In the genomic region with DNA sequence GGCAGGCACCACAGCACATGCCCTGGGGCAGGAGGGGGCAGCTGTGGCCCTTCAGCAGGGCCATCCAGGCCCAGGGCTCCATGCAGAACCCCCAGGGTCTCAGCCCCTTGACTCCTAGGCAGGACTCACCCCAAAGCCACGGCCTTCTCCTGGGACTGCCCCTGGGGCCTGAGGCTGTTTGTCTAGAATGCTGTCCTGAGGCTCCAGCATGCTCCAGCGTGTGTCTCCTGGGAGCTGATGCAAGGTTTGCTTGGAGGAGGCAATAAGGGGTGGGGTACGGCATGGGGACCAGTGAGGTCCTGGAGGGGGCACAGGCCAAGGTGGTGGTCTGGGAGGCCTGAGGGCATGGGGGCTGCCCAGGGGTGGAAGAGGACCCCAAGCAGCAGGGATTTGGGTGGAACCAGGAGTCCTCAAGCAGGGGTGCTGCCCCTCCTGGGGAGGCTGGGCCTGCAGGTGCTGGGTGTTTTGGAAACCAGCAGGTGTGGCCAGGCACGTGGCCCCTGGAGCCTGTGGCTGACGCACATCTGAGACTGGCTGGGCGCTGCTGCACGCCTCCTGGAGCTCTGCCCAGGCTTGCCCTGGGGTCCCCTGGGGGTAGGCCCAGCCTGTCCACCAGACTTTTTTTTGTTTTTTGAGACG, we compare ENCODE assay signal across 9 cellular contexts. TPM values are rescaled to one million over a fixed set of nuclear protein-coding genes. Genes with fewer than 3 reads are reported as not detected.
A peak's percentile ranks its signal among the peaks of the same experiment; 100 is the strongest.
DNase-seq lines count a peak whose midpoint lies in the region; ATAC-seq and TF ChIP-seq lines count a peak whose summit lies in the region.
"Had no signal": no experiment of that assay in that cellular context is flagged by ENCODE, and none has a peak within 500 bp of the region (broad histone marks: within the 10 kb centered on the region; RNA-seq: fewer than 3 reads in every experiment).

No MANE protein-coding gene starts in this region.

- POLR2A ChIA-PET in WTC11 (lab: Charles Lee), result no interaction called here

- no peak overlapping the region for H3K27ac Mint-ChIP-seq in WTC11
- no peak overlapping the region for H3K27ac Mint-ChIP-seq in natural killer cell

- intact Hi-C loops in natural killer cell (cut with micrococcal nuclease), result loop anchor here (5.0 kb wide), 1 partner anchor 50 kb away; no protein-coding TSS in a partner anchor

- ATAC-seq in HG03139 (IDR thresholded peaks at IDR 0.05; ENCODE audit: unreplicated experiment) (peak; percentile 32), WTC11 (no peak), natural killer cell (no peak), HG03159 (IDR thresholded peaks at IDR 0.05; ENCODE audit: unreplicated experiment) (no peak)

- no peak for TF ChIP-seq CTCF in WTC11 (IDR thresholded peaks at IDR 0.05)
- no peak for TF ChIP-seq CTCF in natural killer cell (IDR thresholded peaks at IDR 0.05)

- peaks cover 4% of the 10 kb centered on the region; the same call in 1 of the 2 replicates for H3K9me3 Mint-ChIP-seq in WTC11
- no peaks in the 10 kb centered on the region for H3K9me3 Mint-ChIP-seq in natural killer cell

- DNase-seq in Daoy (ENCODE audit: low read depth), result peak; percentile 18
- no peak for DNase-seq in WTC11 (ENCODE audit: low spot score)
- DNase-seq in natural killer cell, result no peak
- DNase-seq in ACHN, result no peak
- no peak for DNase-seq in stimulated activated CD4-positive, alpha-beta T cell treated with anti-CD3 and anti-CD28 coated beads, Interleukin-2, amount 100 ng/mL, for 48 hours
- DNase-seq in iPS-NIHi7 (ENCODE audit: extremely low spot score), result no peak
- DNase-seq: stimulated activated CD4-positive, alpha-beta T cell treated with anti-CD3 and anti-CD28 coated beads, Interleukin-15, amount 100 ng/mL, for 24 hours had no signal

- in situ Hi-C loops in ACHN (cut with HindIII; ENCODE audit: low pct_ligation_motif_present, low pct_unique_long_range_greater_than_20kb, low sequenced_read_pairs), result no loop called here

- CTCF ChIA-PET in WTC11 (lab: Charles Lee), result interaction anchor here (0.8 to 5.0 kb wide), 11 partner anchors 12 to 138 kb away, joined by 3 to 53 read pairs (median 14); partner anchors contain the start of gene NADK

- no peaks in the 10 kb centered on the region for H3K36me3 Mint-ChIP-seq in WTC11
- H3K36me3 Mint-ChIP-seq in natural killer cell, result no peaks in the 10 kb centered on the region

- H3K4me3 Mint-ChIP-seq in WTC11 (no peak overlapping the region; the same call in 1 of the 2 replicates), natural killer cell (peak overlapping the region; percentile 42)

- no peaks in the 10 kb centered on the region; the same call in 1 of the 2 replicates for H3K27me3 Mint-ChIP-seq in WTC11 (ENCODE audit: low read depth)
- no peaks in the 10 kb centered on the region for H3K27me3 Mint-ChIP-seq in natural killer cell (ENCODE audit: low read depth in 2 of 2)

- H3K4me1 Mint-ChIP-seq in WTC11 (peaks cover 20% of the 10 kb centered on the region), natural killer cell (peaks cover 16% of the 10 kb centered on the region in 2 donors)

TF ChIP-seq in WTC11, 78 proteins besides CTCF, POLR2A, EP300 and RAD21:
- TF ChIP-seq, protein P1, sequence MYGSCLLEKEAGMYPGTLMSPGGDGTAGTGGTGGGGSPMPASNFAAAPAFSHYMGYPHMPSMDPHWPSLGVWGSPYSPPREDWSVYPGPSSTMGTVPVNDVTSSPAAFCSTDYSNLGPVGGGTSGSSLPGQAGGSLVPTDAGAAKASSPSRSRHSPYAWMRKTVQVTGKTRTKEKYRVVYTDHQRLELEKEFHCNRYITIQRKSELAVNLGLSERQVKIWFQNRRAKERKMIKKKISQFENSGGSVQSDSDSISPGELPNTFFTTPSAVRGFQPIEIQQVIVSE (CRISPR knock-in tag; IDR thresholded peaks at IDR 0.05; ENCODE audit: borderline replicate concordance), result no peak
- TF ChIP-seq SMAD3 (CRISPR knock-in tag; IDR thresholded peaks at IDR 0.05; ENCODE audit: borderline replicate concordance), result no peak
- no peak for TF ChIP-seq ERG (CRISPR knock-in tag; IDR thresholded peaks at IDR 0.05)
- TF ChIP-seq GABPB1 (CRISPR knock-in tag; IDR thresholded peaks at IDR 0.05), result peak; percentile 92
TF ChIP-seq in WTC11: peak in this region for 1.

RNA-seq across cellular contexts. Expression of gene CALML6, which starts 7.8 kb away (rescaled TPM):
- total RNA-seq in Daoy (2014; rRNA removed; shearing (Covaris generic)), result 0.23 TPM in 1 of 2 replicates, not detected in the other
- total RNA-seq in WTC11 (2021) (0.87 to 2.1 TPM (median 1.9 TPM) in 3 replicates), natural killer cell (1 to 10 TPM; 2.1 to 3.9 (median 2.9) TPM)

RNA-seq across cellular contexts. Expression of gene TMEM52, which starts 11.9 kb away (rescaled TPM):
- 0.23 and 0.33 TPM in 2 replicates for total RNA-seq in Daoy (2014; rRNA removed; shearing (Covaris generic))
- total RNA-seq in WTC11 (2021), result 15.0 to 21.9 TPM (median 20.0 TPM) in 3 replicates
- total RNA-seq in natural killer cell, result under 1 TPM in 1 of 3 donors, not detected in 2; 0.41 TPM

RNA-seq across cellular contexts. Expression of gene GNB1, which starts 16.3 kb away (rescaled TPM):
- total RNA-seq in Daoy (2014; rRNA removed; shearing (Covaris generic)), result 49.3 and 50.1 TPM in 2 replicates
- 339 to 383 TPM (median 360 TPM) in 3 replicates for total RNA-seq in WTC11 (2021)
- 100 to 1,000 TPM; 285 to 304 (median 289) TPM for total RNA-seq in natural killer cell

Comparison
In these comparisons a context has a peak if more than half of its experiments do, and no peak if none do; other contexts are left out.
1. RNA of gene TMEM52, which starts 11.9 kb away (total RNA-seq): 15.0 to 21.9 TPM in WTC11; 0.23 to 0.33 TPM in Daoy and 0.41 TPM in natural killer cell; every median in the first group is over 10 times any median in the second.